1 cellular context compared by ENCODE assay signal in genomic region chr12:49733219-49734017, GRCh38.
TF ChIP-seq lines count a peak whose summit lies in the region.

No MANE protein-coding gene starts in this region.

TF ChIP-seq in H1, 55 proteins besides CTCF, POLR2A, EP300 and RAD21 (continued from another document):
- TF ChIP-seq SIRT6 (IDR thresholded peaks at IDR 0.05; ENCODE audit: low read length) (no peak), RXRA (IDR thresholded peaks at IDR 0.05; ENCODE audit: insufficient read depth, low read depth, low read length) (no peak), POU5F1 (IDR thresholded peaks at IDR 0.05; ENCODE audit: low read depth, low read length) (no peak), KDM1A (IDR thresholded peaks at IDR 0.05; ENCODE audit: borderline replicate concordance, low read length) (no peak), NANOG (IDR thresholded peaks at IDR 0.05; ENCODE audit: insufficient read depth, low read depth, low read length, poor library complexity, severe bottlenecking) (no peak), BRCA1 (IDR thresholded peaks at IDR 0.05; ENCODE audit: low read depth, low read length) (no peak), EZH2 (IDR thresholded peaks at IDR 0.05; ENCODE audit: low read depth, low read length, severe bottlenecking) (no peak), BACH1 (IDR thresholded peaks at IDR 0.05; ENCODE audit: low read length) (no peak), SP1 (IDR thresholded peaks at IDR 0.05; ENCODE audit: low read depth, low read length) (no peak), SP4 (IDR thresholded peaks at IDR 0.05; ENCODE audit: low read length) (no peak), MAX (IDR thresholded peaks at IDR 0.05) (no peak)
- TF ChIP-seq, protein P1, sequence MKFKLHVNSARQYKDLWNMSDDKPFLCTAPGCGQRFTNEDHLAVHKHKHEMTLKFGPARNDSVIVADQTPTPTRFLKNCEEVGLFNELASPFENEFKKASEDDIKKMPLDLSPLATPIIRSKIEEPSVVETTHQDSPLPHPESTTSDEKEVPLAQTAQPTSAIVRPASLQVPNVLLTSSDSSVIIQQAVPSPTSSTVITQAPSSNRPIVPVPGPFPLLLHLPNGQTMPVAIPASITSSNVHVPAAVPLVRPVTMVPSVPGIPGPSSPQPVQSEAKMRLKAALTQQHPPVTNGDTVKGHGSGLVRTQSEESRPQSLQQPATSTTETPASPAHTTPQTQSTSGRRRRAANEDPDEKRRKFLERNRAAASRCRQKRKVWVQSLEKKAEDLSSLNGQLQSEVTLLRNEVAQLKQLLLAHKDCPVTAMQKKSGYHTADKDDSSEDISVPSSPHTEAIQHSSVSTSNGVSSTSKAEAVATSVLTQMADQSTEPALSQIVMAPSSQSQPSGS (IDR thresholded peaks at IDR 0.05; ENCODE audit: low read length), result no peak
- TF ChIP-seq, protein P2, sequence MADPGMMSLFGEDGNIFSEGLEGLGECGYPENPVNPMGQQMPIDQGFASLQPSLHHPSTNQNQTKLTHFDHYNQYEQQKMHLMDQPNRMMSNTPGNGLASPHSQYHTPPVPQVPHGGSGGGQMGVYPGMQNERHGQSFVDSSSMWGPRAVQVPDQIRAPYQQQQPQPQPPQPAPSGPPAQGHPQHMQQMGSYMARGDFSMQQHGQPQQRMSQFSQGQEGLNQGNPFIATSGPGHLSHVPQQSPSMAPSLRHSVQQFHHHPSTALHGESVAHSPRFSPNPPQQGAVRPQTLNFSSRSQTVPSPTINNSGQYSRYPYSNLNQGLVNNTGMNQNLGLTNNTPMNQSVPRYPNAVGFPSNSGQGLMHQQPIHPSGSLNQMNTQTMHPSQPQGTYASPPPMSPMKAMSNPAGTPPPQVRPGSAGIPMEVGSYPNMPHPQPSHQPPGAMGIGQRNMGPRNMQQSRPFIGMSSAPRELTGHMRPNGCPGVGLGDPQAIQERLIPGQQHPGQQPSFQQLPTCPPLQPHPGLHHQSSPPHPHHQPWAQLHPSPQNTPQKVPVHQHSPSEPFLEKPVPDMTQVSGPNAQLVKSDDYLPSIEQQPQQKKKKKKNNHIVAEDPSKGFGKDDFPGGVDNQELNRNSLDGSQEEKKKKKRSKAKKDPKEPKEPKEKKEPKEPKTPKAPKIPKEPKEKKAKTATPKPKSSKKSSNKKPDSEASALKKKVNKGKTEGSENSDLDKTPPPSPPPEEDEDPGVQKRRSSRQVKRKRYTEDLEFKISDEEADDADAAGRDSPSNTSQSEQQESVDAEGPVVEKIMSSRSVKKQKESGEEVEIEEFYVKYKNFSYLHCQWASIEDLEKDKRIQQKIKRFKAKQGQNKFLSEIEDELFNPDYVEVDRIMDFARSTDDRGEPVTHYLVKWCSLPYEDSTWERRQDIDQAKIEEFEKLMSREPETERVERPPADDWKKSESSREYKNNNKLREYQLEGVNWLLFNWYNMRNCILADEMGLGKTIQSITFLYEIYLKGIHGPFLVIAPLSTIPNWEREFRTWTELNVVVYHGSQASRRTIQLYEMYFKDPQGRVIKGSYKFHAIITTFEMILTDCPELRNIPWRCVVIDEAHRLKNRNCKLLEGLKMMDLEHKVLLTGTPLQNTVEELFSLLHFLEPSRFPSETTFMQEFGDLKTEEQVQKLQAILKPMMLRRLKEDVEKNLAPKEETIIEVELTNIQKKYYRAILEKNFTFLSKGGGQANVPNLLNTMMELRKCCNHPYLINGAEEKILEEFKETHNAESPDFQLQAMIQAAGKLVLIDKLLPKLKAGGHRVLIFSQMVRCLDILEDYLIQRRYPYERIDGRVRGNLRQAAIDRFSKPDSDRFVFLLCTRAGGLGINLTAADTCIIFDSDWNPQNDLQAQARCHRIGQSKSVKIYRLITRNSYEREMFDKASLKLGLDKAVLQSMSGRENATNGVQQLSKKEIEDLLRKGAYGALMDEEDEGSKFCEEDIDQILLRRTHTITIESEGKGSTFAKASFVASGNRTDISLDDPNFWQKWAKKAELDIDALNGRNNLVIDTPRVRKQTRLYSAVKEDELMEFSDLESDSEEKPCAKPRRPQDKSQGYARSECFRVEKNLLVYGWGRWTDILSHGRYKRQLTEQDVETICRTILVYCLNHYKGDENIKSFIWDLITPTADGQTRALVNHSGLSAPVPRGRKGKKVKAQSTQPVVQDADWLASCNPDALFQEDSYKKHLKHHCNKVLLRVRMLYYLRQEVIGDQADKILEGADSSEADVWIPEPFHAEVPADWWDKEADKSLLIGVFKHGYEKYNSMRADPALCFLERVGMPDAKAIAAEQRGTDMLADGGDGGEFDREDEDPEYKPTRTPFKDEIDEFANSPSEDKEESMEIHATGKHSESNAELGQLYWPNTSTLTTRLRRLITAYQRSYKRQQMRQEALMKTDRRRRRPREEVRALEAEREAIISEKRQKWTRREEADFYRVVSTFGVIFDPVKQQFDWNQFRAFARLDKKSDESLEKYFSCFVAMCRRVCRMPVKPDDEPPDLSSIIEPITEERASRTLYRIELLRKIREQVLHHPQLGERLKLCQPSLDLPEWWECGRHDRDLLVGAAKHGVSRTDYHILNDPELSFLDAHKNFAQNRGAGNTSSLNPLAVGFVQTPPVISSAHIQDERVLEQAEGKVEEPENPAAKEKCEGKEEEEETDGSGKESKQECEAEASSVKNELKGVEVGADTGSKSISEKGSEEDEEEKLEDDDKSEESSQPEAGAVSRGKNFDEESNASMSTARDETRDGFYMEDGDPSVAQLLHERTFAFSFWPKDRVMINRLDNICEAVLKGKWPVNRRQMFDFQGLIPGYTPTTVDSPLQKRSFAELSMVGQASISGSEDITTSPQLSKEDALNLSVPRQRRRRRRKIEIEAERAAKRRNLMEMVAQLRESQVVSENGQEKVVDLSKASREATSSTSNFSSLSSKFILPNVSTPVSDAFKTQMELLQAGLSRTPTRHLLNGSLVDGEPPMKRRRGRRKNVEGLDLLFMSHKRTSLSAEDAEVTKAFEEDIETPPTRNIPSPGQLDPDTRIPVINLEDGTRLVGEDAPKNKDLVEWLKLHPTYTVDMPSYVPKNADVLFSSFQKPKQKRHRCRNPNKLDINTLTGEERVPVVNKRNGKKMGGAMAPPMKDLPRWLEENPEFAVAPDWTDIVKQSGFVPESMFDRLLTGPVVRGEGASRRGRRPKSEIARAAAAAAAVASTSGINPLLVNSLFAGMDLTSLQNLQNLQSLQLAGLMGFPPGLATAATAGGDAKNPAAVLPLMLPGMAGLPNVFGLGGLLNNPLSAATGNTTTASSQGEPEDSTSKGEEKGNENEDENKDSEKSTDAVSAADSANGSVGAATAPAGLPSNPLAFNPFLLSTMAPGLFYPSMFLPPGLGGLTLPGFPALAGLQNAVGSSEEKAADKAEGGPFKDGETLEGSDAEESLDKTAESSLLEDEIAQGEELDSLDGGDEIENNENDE (IDR thresholded peaks at IDR 0.05; ENCODE audit: insufficient replicate concordance, low read length), result no peak
